Comparison of ENCODE assay signal across 24 cellular contexts in genomic region chrX:75278991-75279390, GRCh38. TPM values are rescaled to one million over a fixed set of nuclear protein-coding genes. Genes with fewer than 3 reads are reported as not detected.
DNase-seq lines count a peak whose midpoint lies in the region; ATAC-seq and TF ChIP-seq lines count a peak whose summit lies in the region.
"Had no signal": no experiment of that assay in that cellular context is flagged by ENCODE, and none has a peak within 500 bp of the region (broad histone marks: within the 10 kb centered on the region; RNA-seq: fewer than 3 reads in every experiment).

No MANE protein-coding gene starts in this region.

- peaks cover 19% of the 10 kb centered on the region for H3K4me1 ChIP-seq in GM23338 (ENCODE audit: insufficient read depth)
- H3K4me1 ChIP-seq in NT2/D1 (ENCODE audit: insufficient read depth, insufficient read length) = no peaks in the 10 kb centered on the region
- no peaks in the 10 kb centered on the region for H3K4me1 ChIP-seq in endodermal cell (ENCODE audit: control insufficient read depth, insufficient read depth, low read length)
- H3K4me1 ChIP-seq: thyroid gland had no signal

- ATAC-seq in GM23338 = peak; percentile 93
- ATAC-seq in GM19463 (IDR thresholded peaks at IDR 0.05; ENCODE audit: unreplicated experiment) = no peak
- no peak for ATAC-seq in GM21367 (IDR thresholded peaks at IDR 0.05; ENCODE audit: unreplicated experiment)
- ATAC-seq: activated CD8-positive, alpha-beta T cell treated with anti-CD3 and anti-CD28 coated beads, Interleukin-2, amount 10 ng/mL, durations not matched to agents 7 days and 5 days; natural killer cell had no signal

- H3K27ac Mint-ChIP-seq in GM23338 (no peak overlapping the region), endodermal cell (no peak overlapping the region)
- H3K27ac Mint-ChIP-seq: activated CD8-positive, alpha-beta T cell treated with anti-CD3 and anti-CD28 coated beads, Interleukin-2, amount 10 ng/mL, durations not matched to agents 7 days and 5 days; activated naive CD4-positive, alpha-beta T cell treated with anti-CD3 and anti-CD28 coated beads, Interleukin-2, amount 10 ng/mL, durations not matched to agents 7 days and 5 days; activated T-cell treated with anti-CD3 and anti-CD28 coated beads, Interleukin-2, amount 50 U/mL, for 24 hours; CD4-positive, alpha-beta T cell had no signal

- whole genome bisulfite sequencing in endodermal cell (ENCODE audit: insufficient coverage in 1 of 2, insufficient read length in 1 of 2), 2 experiments = 64% methylated on average over 5 of the region's 5 CpGs; no CpG with 5 or more reads in 1 of the 2 experiments

- H3K4me1 Mint-ChIP-seq in GM23338 (peaks cover 39% of the 10 kb centered on the region), endodermal cell (peaks cover under 1% of the 10 kb centered on the region)

- peak overlapping the region; percentile 63 for H3K4me2 ChIP-seq in GM23338

- H3K4me3 Mint-ChIP-seq in GM23338 (no peak overlapping the region), endodermal cell (no peak overlapping the region)
- H3K4me3 Mint-ChIP-seq: activated CD8-positive, alpha-beta T cell treated with anti-CD3 and anti-CD28 coated beads, Interleukin-2, amount 10 ng/mL, durations not matched to agents 7 days and 5 days; activated naive CD4-positive, alpha-beta T cell treated with anti-CD3 and anti-CD28 coated beads, Interleukin-2, amount 10 ng/mL, durations not matched to agents 7 days and 5 days; activated T-cell treated with anti-CD3 and anti-CD28 coated beads, Interleukin-2, amount 50 U/mL, for 24 hours; natural killer cell had no signal

- H3K36me3 ChIP-seq in GM23338 (ENCODE audit: insufficient read depth) (no peaks in the 10 kb centered on the region; the same call in 1 of the 2 replicates), NT2/D1 (ENCODE audit: insufficient read depth, insufficient read length, low read length) (no peaks in the 10 kb centered on the region), endodermal cell (ENCODE audit: control insufficient read depth, insufficient read depth, low read length) (no peaks in the 10 kb centered on the region)
- H3K36me3 ChIP-seq: thyroid gland had no signal

- H3K9ac ChIP-seq in NT2/D1 (ENCODE audit: insufficient read length, low read depth) = no peak overlapping the region
- no peak overlapping the region for H3K9ac ChIP-seq in endodermal cell (ENCODE audit: extremely low read depth, low read length, poor library complexity, severe bottlenecking)
- H3K9ac ChIP-seq: parathyroid adenoma had no signal

- H3K9me3 Mint-ChIP-seq in GM23338 (peaks cover 30% of the 10 kb centered on the region), endodermal cell (peaks cover 56% of the 10 kb centered on the region)
- H3K9me3 Mint-ChIP-seq: activated T-cell treated with anti-CD3 and anti-CD28 coated beads, Interleukin-2, amount 50 U/mL, for 24 hours; CD4-positive, alpha-beta T cell; natural killer cell had no signal

- DNase-seq in GM23338 (ENCODE audit: low spot score) = peak; percentile 65
- peak; percentile 71 for DNase-seq in NT2/D1 (ENCODE audit: low read depth, low spot score)
- peak; percentile 55 for DNase-seq in endodermal cell
- DNase-seq in kidney tubule cell (ENCODE audit: low spot score) = peak; percentile 13
- no peak for DNase-seq in T1000 (lab: John Stamatoyannopoulos, UW)
- no peak for DNase-seq in NCI-H226
- DNase-seq: activated CD8-positive, alpha-beta T cell treated with anti-CD3 and anti-CD28 coated beads, Interleukin-2, amount 10 ng/mL, durations not matched to agents 7 days and 5 days; activated naive CD4-positive, alpha-beta T cell treated with anti-CD3 and anti-CD28 coated beads, Interleukin-2, amount 10 ng/mL, durations not matched to agents 7 days and 5 days; activated T-cell treated with anti-CD3 and anti-CD28 coated beads, Interleukin-2, amount 50 U/mL, for 24 hours; aorta; CD4-positive, alpha-beta T cell; GDM1; kidney glomerular epithelial cell; natural killer cell; NCI-H1048; NCI-H2029 treated with DMSO at 0.1 percent for 48 hours; NCI-H446; NK-92 treated with Interleukin-12 subunit alpha and Interleukin-12 subunit beta, amount 100 ng/mL, for 24 hours; stimulated activated CD4-positive, alpha-beta T cell treated with anti-CD3 and anti-CD28 coated beads, Interleukin-1b, Interleukin-23, amount 100 ng/mL, for 48 hours; stimulated activated naive CD4-positive, alpha-beta T cell; thyroid gland had no signal

- no peaks in the 10 kb centered on the region for H3F3A ChIP-seq in GM23338 (replicated peaks; ENCODE audit: low read depth)

- H3K9me3 ChIP-seq in NT2/D1 (ENCODE audit: insufficient read depth, low read length) = peaks cover 13% of the 10 kb centered on the region
- H3K9me3 ChIP-seq in endodermal cell (ENCODE audit: control insufficient read depth, low read length) = no peaks in the 10 kb centered on the region
- H3K9me3 ChIP-seq: thyroid gland had no signal

- H3K36me3 Mint-ChIP-seq in GM23338 (ENCODE audit: low read depth) (peaks cover 35% of the 10 kb centered on the region), endodermal cell (ENCODE audit: low read depth) (peaks cover 16% of the 10 kb centered on the region)
- H3K36me3 Mint-ChIP-seq: natural killer cell had no signal

- H3K4me3 ChIP-seq in GM23338 = peak overlapping the region; percentile 26
- no peak overlapping the region for H3K4me3 ChIP-seq in NT2/D1 (ENCODE audit: insufficient read length, low read depth)
- no peak overlapping the region for H3K4me3 ChIP-seq in endodermal cell (ENCODE audit: low read length)
- H3K4me3 ChIP-seq: thyroid gland had no signal

- H3K27ac ChIP-seq in GM23338 (ENCODE audit: low read depth) (peak overlapping the region; percentile 94), endodermal cell (ENCODE audit: low read depth, low read length) (no peak overlapping the region)
- H3K27ac ChIP-seq: parathyroid adenoma, thyroid gland had no signal

- H3K27me3 Mint-ChIP-seq in GM23338 (ENCODE audit: insufficient read depth, low read depth, poor library complexity) = peaks cover 2% of the 10 kb centered on the region
- H3K27me3 Mint-ChIP-seq in endodermal cell (ENCODE audit: insufficient read depth) = no peaks in the 10 kb centered on the region
- H3K27me3 Mint-ChIP-seq: activated naive CD4-positive, alpha-beta T cell treated with anti-CD3 and anti-CD28 coated beads, Interleukin-2, amount 10 ng/mL, durations not matched to agents 7 days and 5 days; CD4-positive, alpha-beta T cell had no signal

- peaks cover 83% of the 10 kb centered on the region for H3K79me2 ChIP-seq in GM23338 (replicated peaks; ENCODE audit: insufficient read depth)

- no peak overlapping the region for H2AFZ ChIP-seq in GM23338
- H2AFZ ChIP-seq: parathyroid adenoma had no signal

- H4K20me1 ChIP-seq in GM23338 (replicated peaks; ENCODE audit: insufficient read depth) = no peaks in the 10 kb centered on the region

- no peaks in the 10 kb centered on the region for H3K9me2 ChIP-seq in GM23338 (ENCODE audit: insufficient read depth)

- TF ChIP-seq CTCF in GM23338 (conservative IDR thresholded peaks at IDR 0.05; ENCODE audit: low read depth in 2 of 2) (no peak), endodermal cell (conservative IDR thresholded peaks at IDR 0.05) (no peak)

- H3K27me3 ChIP-seq in GM23338 (ENCODE audit: insufficient read depth) (no peaks in the 10 kb centered on the region), NT2/D1 (ENCODE audit: insufficient read depth, insufficient read length) (no peaks in the 10 kb centered on the region), endodermal cell (ENCODE audit: control insufficient read depth, insufficient read depth, low read length, poor library complexity, severe bottlenecking) (no peaks in the 10 kb centered on the region)
- H3K27me3 ChIP-seq: thyroid gland had no signal

RNA-seq across cellular contexts. Expression of gene UPRT, which starts 5.1 kb away (rescaled TPM):
- 24.2 and 28.5 TPM in 2 replicates for total RNA-seq in GM23338 (2014; rRNA removed; shearing (Covaris generic))
- polyA plus RNA-seq in GM23338 (2016; fragmentation: Nextera tagmentation; extraction: Ambion mirVana) = 14.0 and 16.2 TPM in 2 replicates
- 10 to 100 TPM; 15.0 to 15.7 TPM for total RNA-seq in endodermal cell
- polyA plus RNA-seq in endodermal cell (2013, experiment 1 of 2) = 10.1 TPM
- polyA plus RNA-seq in endodermal cell (2013, experiment 2 of 2) = 8.2 TPM

Comparison
In these comparisons a context has a peak if more than half of its experiments do, and no peak if none do; other contexts are left out.
1. DNase-seq: peak in GM23338 (single experiment), NT2/D1 (single experiment), endodermal cell (single experiment) and kidney tubule cell (single experiment); none in T1000 (single experiment) and NCI-H226 (single experiment).